Comparison of ENCODE assay signal across 29 cellular contexts in genomic region chr6:20146291-20146690, GRCh38.
"Had no signal": no experiment of that assay in that cellular context is flagged by ENCODE, and none has a peak within 500 bp of the region (broad histone marks: within the 10 kb centered on the region; RNA-seq: fewer than 3 reads in every experiment).

No MANE protein-coding gene starts in this region.

- H3K4me3 Mint-ChIP-seq: stimulated activated effector memory CD8-positive, alpha-beta T cell treated with anti-CD3 and anti-CD28 coated beads, Interleukin-12 subunit alpha, Interleukin-12 subunit beta, amount 100 ng/mL, for 72 hours; stimulated activated memory B cell treated with anti-CD40 and anti-IgM and Interleukin-4, amounts not matched to agents 10 μg/mL and 1 μg/mL and 100 μg/mL, for 72 hours; stimulated activated naive B cell treated with anti-CD40 and anti-IgM and Interleukin-4, amounts not matched to agents 10 μg/mL and 1 μg/mL and 100 μg/mL, for 72 hours; stimulated activated naive CD8-positive, alpha-beta T cell treated with anti-CD3 and anti-CD28 coated beads, Interleukin-15, amount 100 ng/mL, for 72 hours; stimulated activated naive CD8-positive, alpha-beta T cell treated with anti-CD3 and anti-CD28 coated beads, Interleukin-15, Interleukin-2, amounts not matched to agents 100 ng/mL and 50 ng/mL, for 24 hours; type B pancreatic cell had no signal

- H3K9me3 Mint-ChIP-seq: stimulated activated effector memory CD8-positive, alpha-beta T cell treated with anti-CD3 and anti-CD28 coated beads, Interleukin-12 subunit alpha, Interleukin-12 subunit beta, amount 100 ng/mL, for 72 hours; stimulated activated memory B cell treated with anti-CD40 and anti-IgM and Interleukin-4, amounts not matched to agents 10 μg/mL and 1 μg/mL and 100 μg/mL, for 72 hours; stimulated activated naive CD8-positive, alpha-beta T cell treated with anti-CD3 and anti-CD28 coated beads, Interleukin-15, Interleukin-2, amounts not matched to agents 100 ng/mL and 50 ng/mL, for 24 hours; type B pancreatic cell had no signal

- H3K9me3 ChIP-seq: stomach, suprapubic skin, testis, thoracic aorta, thyroid gland, tibial artery, tibial nerve, transverse colon, upper lobe of left lung, upper lobe of right lung, uterus, vagina had no signal

- H3K4me1 ChIP-seq: suprapubic skin, testis, thyroid gland, transverse colon, upper lobe of left lung, upper lobe of right lung, uterus, vagina had no signal

- H3K27ac Mint-ChIP-seq: stimulated activated effector memory CD8-positive, alpha-beta T cell treated with anti-CD3 and anti-CD28 coated beads, Interleukin-12 subunit alpha, Interleukin-12 subunit beta, amount 100 ng/mL, for 72 hours; stimulated activated memory B cell treated with anti-CD40 and anti-IgM and Interleukin-4, amounts not matched to agents 10 μg/mL and 1 μg/mL and 100 μg/mL, for 72 hours; stimulated activated naive B cell treated with anti-CD40 and anti-IgM and Interleukin-4, amounts not matched to agents 10 μg/mL and 1 μg/mL and 100 μg/mL, for 72 hours; stimulated activated naive CD8-positive, alpha-beta T cell treated with anti-CD3 and anti-CD28 coated beads, Interleukin-15, amount 100 ng/mL, for 72 hours; stimulated activated naive CD8-positive, alpha-beta T cell treated with anti-CD3 and anti-CD28 coated beads, Interleukin-15, Interleukin-2, amounts not matched to agents 100 ng/mL and 50 ng/mL, for 24 hours; type B pancreatic cell had no signal

- H3K27me3 Mint-ChIP-seq: stimulated activated memory B cell treated with anti-CD40 and anti-IgM and Interleukin-4, amounts not matched to agents 10 μg/mL and 1 μg/mL and 100 μg/mL, for 72 hours; stimulated activated naive B cell treated with anti-CD40 and anti-IgM and Interleukin-4, amounts not matched to agents 10 μg/mL and 1 μg/mL and 100 μg/mL, for 72 hours; stimulated activated naive CD8-positive, alpha-beta T cell treated with anti-CD3 and anti-CD28 coated beads, Interleukin-15, amount 100 ng/mL, for 72 hours; stimulated activated naive CD8-positive, alpha-beta T cell treated with anti-CD3 and anti-CD28 coated beads, Interleukin-15, Interleukin-2, amounts not matched to agents 100 ng/mL and 50 ng/mL, for 24 hours; type B pancreatic cell had no signal

- H3K36me3 ChIP-seq: uterus had no signal

- H3K4me1 Mint-ChIP-seq: stimulated activated effector memory CD8-positive, alpha-beta T cell treated with anti-CD3 and anti-CD28 coated beads, Interleukin-12 subunit alpha, Interleukin-12 subunit beta, amount 100 ng/mL, for 72 hours; stimulated activated memory B cell treated with anti-CD40 and anti-IgM and Interleukin-4, amounts not matched to agents 10 μg/mL and 1 μg/mL and 100 μg/mL, for 72 hours; stimulated activated naive B cell treated with anti-CD40 and anti-IgM and Interleukin-4, amounts not matched to agents 10 μg/mL and 1 μg/mL and 100 μg/mL, for 72 hours; stimulated activated naive CD8-positive, alpha-beta T cell treated with anti-CD3 and anti-CD28 coated beads, Interleukin-15, amount 100 ng/mL, for 72 hours had no signal

- DNase-seq: stimulated activated CD4-positive, alpha-beta T cell treated with anti-CD3 and anti-CD28 coated beads, Interleukin-2, amount 100 ng/mL, for 48 hours; stimulated activated CD4-positive, alpha-beta T cell treated with anti-CD3 and anti-CD28 coated beads, Interleukin-4, amount 100 ng/mL, for 1 hour; stimulated activated CD4-positive, alpha-beta T cell treated with anti-CD3 and anti-CD28 coated beads, Interleukin-4, amount 100 ng/mL, for 24 hours; stimulated activated CD4-positive, alpha-beta T cell treated with anti-CD3 and anti-CD28 coated beads, Interleukin-4, amount 100 ng/mL, for 4 hours; stimulated activated CD8-positive, alpha-beta memory T cell treated with anti-CD3 and anti-CD28 coated beads, Interleukin-4, amount 100 ng/mL, for 48 hours; stimulated activated naive B cell treated with anti-CD40 and anti-IgM and Interleukin-4, amounts not matched to agents 10 μg/mL and 1 μg/mL and 100 μg/mL, for 72 hours; stimulated activated naive CD4-positive, alpha-beta T cell; stimulated activated naive CD4-positive, alpha-beta T cell treated with Interleukin-2 at 50 U/mL for 16 hours; stimulated activated naive CD8-positive, alpha-beta T cell treated with anti-CD3 and anti-CD28 coated beads, Interleukin-15, amount 100 ng/mL, for 72 hours; stimulated activated naive CD8-positive, alpha-beta T cell treated with anti-CD3 and anti-CD28 coated beads, Interleukin-15, Interleukin-2, amounts not matched to agents 100 U/mL and 50 U/mL, for 24 hours; stomach; substantia nigra; testis; thyroid gland; tibial artery; transverse colon; trophoblast cell; upper lobe of left lung; upper lobe of right lung; uterus had no signal

- H3K4me3 ChIP-seq: stomach, suprapubic skin, testis, thoracic aorta, thyroid gland, tibial artery, tibial nerve, transverse colon, upper lobe of left lung, upper lobe of right lung, uterus, vagina had no signal

- H3K27me3 ChIP-seq: stomach, suprapubic skin, testis, thyroid gland, tibial artery, tibial nerve, transverse colon, upper lobe of left lung, upper lobe of right lung, uterus, vagina had no signal

- ATAC-seq: stimulated activated effector memory CD8-positive, alpha-beta T cell treated with anti-CD3 and anti-CD28 coated beads, Interleukin-12 subunit alpha, Interleukin-12 subunit beta, amount 100 ng/mL, for 72 hours; stimulated activated memory B cell treated with anti-CD40 and anti-IgM and Interleukin-4, amounts not matched to agents 10 μg/mL and 1 μg/mL and 100 μg/mL, for 72 hours; stimulated activated naive B cell treated with anti-CD40 and anti-IgM and Interleukin-4, amounts not matched to agents 10 μg/mL and 1 μg/mL and 100 μg/mL, for 72 hours; stimulated activated naive CD8-positive, alpha-beta T cell treated with anti-CD3 and anti-CD28 coated beads, Interleukin-15, amount 100 ng/mL, for 72 hours; stimulated activated naive CD8-positive, alpha-beta T cell treated with anti-CD3 and anti-CD28 coated beads, Interleukin-15, Interleukin-2, amounts not matched to agents 100 U/mL and 50 U/mL, for 24 hours; upper lobe of right lung had no signal

- FAIRE-seq: urothelium cell line had no signal

- H3K27ac ChIP-seq: stomach, suprapubic skin, testis, thoracic aorta, thyroid gland, tibial artery, tibial nerve, transverse colon, upper lobe of left lung, upper lobe of right lung, uterus, vagina had no signal
